ENCODE assay signal across 8 cellular contexts in the genomic region with DNA sequence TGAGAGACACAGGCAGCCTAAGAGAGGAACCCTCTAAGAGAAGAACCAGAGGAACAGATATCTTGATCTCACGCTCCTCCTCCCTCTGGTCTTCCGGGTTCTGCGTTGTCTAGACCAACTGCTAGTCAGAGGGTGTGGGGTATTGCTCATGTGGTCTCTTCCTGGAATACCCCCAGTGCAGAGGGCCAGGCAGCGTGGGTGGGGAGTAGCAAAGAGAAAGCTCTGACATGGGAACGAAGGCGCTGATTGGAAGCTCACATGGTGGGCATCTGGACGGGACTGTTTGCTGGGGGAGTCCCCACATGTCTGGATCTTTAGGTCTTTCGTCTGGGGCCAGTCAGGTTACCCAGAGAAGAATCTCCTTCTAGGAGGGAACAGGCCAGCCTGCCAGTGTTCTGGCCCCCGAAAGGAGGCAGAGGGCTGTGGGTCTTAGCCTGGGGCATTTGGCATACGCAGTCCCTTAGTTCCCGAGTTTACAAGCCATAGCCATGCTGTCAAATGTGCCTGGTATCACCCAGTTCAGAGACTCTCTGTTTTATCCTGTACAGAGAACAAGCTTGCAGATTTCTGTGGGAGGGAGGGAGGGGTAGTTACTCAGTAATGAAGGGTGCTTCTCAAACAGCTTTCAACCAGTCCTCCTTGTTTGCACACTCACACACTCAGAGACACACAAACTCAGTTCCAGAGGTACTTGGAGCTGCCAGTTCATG. TPM values are rescaled to one million over a fixed set of nuclear protein-coding genes. Genes with fewer than 3 reads are reported as not detected.
DNase-seq lines count a peak whose midpoint lies in the region; ATAC-seq, FAIRE-seq and TF ChIP-seq lines count a peak whose summit lies in the region.

No MANE protein-coding gene starts in this region.

- peak overlapping the region; percentile 91 for H3K27ac Mint-ChIP-seq in activated T-helper 2 cell treated with anti-CD3 and anti-CD28 coated beads, Interferon-gamma antibody, Interleukin-2, Interleukin-4, amounts not matched to agents 10 μg/mL and 5 μg/mL and 100 μg/mL, durations not matched to agents 14 hours and 24 hours and 36 hours

- no peaks in the 10 kb centered on the region for H3K9me3 ChIP-seq in esophagus muscularis mucosa

- no peaks in the 10 kb centered on the region for H3K9me3 Mint-ChIP-seq in activated T-helper 2 cell treated with anti-CD3 and anti-CD28 coated beads, Interferon-gamma antibody, Interleukin-2, Interleukin-4, amounts not matched to agents 10 μg/mL and 5 μg/mL and 100 μg/mL, durations not matched to agents 14 hours and 24 hours and 36 hours

- H3K4me1 ChIP-seq in esophagus muscularis mucosa, result peaks cover 0 to 4% (median 0%) of the 10 kb centered on the region in 4 donors

- intact Hi-C loops in activated T-helper 2 cell treated with anti-CD3 and anti-CD28 coated beads, Interferon-gamma antibody, Interleukin-2, Interleukin-4, amounts not matched to agents 10 μg/mL and 5 μg/mL and 100 μg/mL, durations not matched to agents 14 hours and 24 hours and 36 hours (cut with micrococcal nuclease), result loop anchor here (5.0 kb wide), 1 partner anchor 34 kb away; no protein-coding TSS in a partner anchor
- intact Hi-C loops in esophagus muscularis mucosa (cut with DNase I) (no loop called here), Right ventricle myocardium superior (cut with DNase I) (no loop called here)

- no peak overlapping the region for H3K4me3 ChIP-seq in esophagus muscularis mucosa

- no peaks in the 10 kb centered on the region for H3K27me3 Mint-ChIP-seq in activated T-helper 2 cell treated with anti-CD3 and anti-CD28 coated beads, Interferon-gamma antibody, Interleukin-2, Interleukin-4, amounts not matched to agents 10 μg/mL and 5 μg/mL and 100 μg/mL, durations not matched to agents 14 hours and 24 hours and 36 hours (ENCODE audit: low read depth)

- WGBS in esophagus muscularis mucosa, result 79% methylated on average over 11 of the region's 11 CpGs

- peaks cover 22% of the 10 kb centered on the region for H3K4me1 Mint-ChIP-seq in activated T-helper 2 cell treated with anti-CD3 and anti-CD28 coated beads, Interferon-gamma antibody, Interleukin-2, Interleukin-4, amounts not matched to agents 10 μg/mL and 5 μg/mL and 100 μg/mL, durations not matched to agents 14 hours and 24 hours and 36 hours (ENCODE audit: low read depth)

- H3K4me3 Mint-ChIP-seq in activated T-helper 2 cell treated with anti-CD3 and anti-CD28 coated beads, Interferon-gamma antibody, Interleukin-2, Interleukin-4, amounts not matched to agents 10 μg/mL and 5 μg/mL and 100 μg/mL, durations not matched to agents 14 hours and 24 hours and 36 hours (ENCODE audit: low read depth), result peak overlapping the region; percentile 57

- no peaks in the 10 kb centered on the region for H3K36me3 Mint-ChIP-seq in activated T-helper 2 cell treated with anti-CD3 and anti-CD28 coated beads, Interferon-gamma antibody, Interleukin-2, Interleukin-4, amounts not matched to agents 10 μg/mL and 5 μg/mL and 100 μg/mL, durations not matched to agents 14 hours and 24 hours and 36 hours (ENCODE audit: low read depth)

- TF ChIP-seq EP300 in esophagus muscularis mucosa (IDR thresholded peaks at IDR 0.05), result no peak

- DNase-seq in NCI-H2029 treated with DMSO at 0.1 percent for 48 hours (lab: John Stamatoyannopoulos, UW) (peak; percentile 45), esophagus muscularis mucosa (ENCODE audit: extremely low spot score) (no peak), NK-92 (lab: John Stamatoyannopoulos, UW; ENCODE audit: unreplicated experiment) (no peak), H54 (ENCODE audit: insufficient read length, low spot score) (no peak), Right ventricle myocardium superior (no peak)
- peak; percentile 32 for DNase-seq in activated T-helper 2 cell treated with anti-CD3 and anti-CD28 coated beads, Interferon-gamma antibody, Interleukin-2, Interleukin-4, amounts not matched to agents 10 μg/mL and 5 μg/mL and 100 μg/mL, durations not matched to agents 14 hours and 24 hours and 36 hours (ENCODE audit: low spot score)
- DNase-seq in stimulated activated CD4-positive, alpha-beta T cell treated with anti-CD3 and anti-CD28 coated beads, Interleukin-15, amount 100 ng/mL, for 48 hours (ENCODE audit: low read depth in 2 of 2), result peak; percentile 74 to 82

- TF ChIP-seq POLR2A in esophagus muscularis mucosa (IDR thresholded peaks at IDR 0.05; ENCODE audit: low read depth) (no peak), H54 (IDR thresholded peaks at IDR 0.05; ENCODE audit: low read depth, low read length) (no peak)

- no peak for FAIRE-seq in H54 (lab: Jason Lieb, UNC)

- no peak overlapping the region for H3K27ac ChIP-seq in esophagus muscularis mucosa (replicated peaks in 1 of 4)

- TF ChIP-seq CTCF in esophagus muscularis mucosa (IDR thresholded peaks at IDR 0.05), result no peak

- no peaks in the 10 kb centered on the region for H3K36me3 ChIP-seq in esophagus muscularis mucosa

- ATAC-seq in GM18873 (IDR thresholded peaks at IDR 0.05; ENCODE audit: low FRiP score, unreplicated experiment), result peak; percentile 77
- no peak for ATAC-seq in Right ventricle myocardium superior (ENCODE audit: poor library complexity)

- no peaks in the 10 kb centered on the region for H3K27me3 ChIP-seq in esophagus muscularis mucosa

RNA-seq across cellular contexts. Expression of a gene that starts 18.3 kb away (rescaled TPM):
- total RNA-seq in activated T-helper 2 cell treated with anti-CD3 and anti-CD28 coated beads, Interferon-gamma antibody, Interleukin-2, Interleukin-4, amounts not matched to agents 10 μg/mL and 5 μg/mL and 100 μg/mL, durations not matched to agents 14 hours and 24 hours and 36 hours, result 1.6 and 2.2 TPM in 2 replicates
- 10 to 100 TPM; 44.4 to 61.1 (median 54.9) TPM for total RNA-seq in esophagus muscularis mucosa
- 10.3 TPM for total RNA-seq in Right ventricle myocardium superior

Comparison
In these comparisons a context has a peak if more than half of its experiments do, and no peak if none do; other contexts are left out.
1. DNase-seq: peak in NCI-H2029 treated with DMSO at 0.1 percent for 48 hours (single experiment), activated T-helper 2 cell treated with anti-CD3 and anti-CD28 coated beads, Interferon-gamma antibody, Interleukin-2, Interleukin-4, amounts not matched to agents 10 μg/mL and 5 μg/mL and 100 μg/mL, durations not matched to agents 14 hours and 24 hours and 36 hours (single experiment) and stimulated activated CD4-positive, alpha-beta T cell treated with anti-CD3 and anti-CD28 coated beads, Interleukin-15, amount 100 ng/mL, for 48 hours (2 of 2); none in esophagus muscularis mucosa (single experiment), NK-92 (single experiment), H54 (single experiment) and Right ventricle myocardium superior (single experiment).